23 cellular contexts compared by ENCODE assay signal in the genomic region with DNA sequence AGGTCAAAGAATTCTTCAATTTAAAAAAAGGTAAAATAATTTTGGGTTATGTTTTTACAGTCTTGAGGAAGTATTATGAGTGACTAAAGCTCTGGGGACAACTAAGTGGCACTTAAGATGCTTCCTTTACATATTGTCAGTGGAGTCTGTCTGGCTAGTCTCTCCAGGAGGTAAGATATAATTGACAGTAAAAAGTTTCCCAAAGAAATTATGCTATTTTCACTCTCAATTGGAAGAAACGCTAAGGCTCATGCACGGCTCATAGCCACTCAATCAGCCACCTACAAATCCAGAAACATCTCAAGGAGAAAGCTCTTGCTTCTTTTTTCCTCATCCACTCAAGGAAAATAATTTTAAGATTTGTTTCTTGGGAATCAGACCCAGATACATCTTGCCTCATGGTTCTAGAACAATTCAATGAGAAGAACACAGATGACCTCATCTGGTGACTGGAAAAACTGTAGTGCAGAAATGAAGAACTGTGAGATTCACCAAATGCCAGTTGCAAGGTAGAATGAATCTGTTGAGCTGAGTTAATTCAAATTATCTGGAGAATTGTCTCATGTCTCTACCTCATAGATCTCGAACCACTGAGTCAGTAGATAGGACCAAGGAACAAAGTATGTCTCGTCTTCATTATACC.
DNase-seq lines count a peak whose midpoint lies in the region; ATAC-seq and TF ChIP-seq lines count a peak whose summit lies in the region.
"Had no signal": no experiment of that assay in that cellular context is flagged by ENCODE, and none has a peak within 500 bp of the region (broad histone marks: within the 10 kb centered on the region; RNA-seq: fewer than 3 reads in every experiment).

No MANE protein-coding gene starts in this region.

- no peak overlapping the region for H3K9ac ChIP-seq in OCI-LY3 (ENCODE audit: low read length)

- DNase-seq in EL (peak; percentile 11), epithelial cell of proximal tubule (ENCODE audit: low read depth) (no peak), osteoblast (ENCODE audit: insufficient read length, low spot score, missing footprints) (no peak), NK-92 (lab: John Stamatoyannopoulos, UW; ENCODE audit: unreplicated experiment) (no peak), C1 segment of cervical spinal cord (lab: John Stamatoyannopoulos, UW) (no peak), NCI-H510A treated with DMSO at 0.1 percent for 48 hours (lab: John Stamatoyannopoulos, UW) (no peak)
- DNase-seq: activated CD4-positive, alpha-beta T cell treated with anti-CD3 and anti-CD28 coated beads for 1 hour; activated naive CD4-positive, alpha-beta T cell treated with Interleukin-2 at 50 U/mL for 16 hours; CD4-positive, CD25-positive, alpha-beta regulatory T cell; DMS79 treated with DMSO at 0.1 percent for 48 hours; effector memory CD8-positive, alpha-beta T cell; Kasumi-1; kidney; NCI-H1694; NCI-H510A; nucleus accumbens; RPMI8226; stimulated activated naive B cell treated with anti-CD40 and anti-IgM and Interleukin-4, amounts not matched to agents 10 μg/mL and 1 μg/mL and 100 μg/mL, for 72 hours; T-helper 2 cell; uterus had no signal

- H3K27ac ChIP-seq in OCI-LY3 (ENCODE audit: low read length): no peak overlapping the region
- H3K27ac ChIP-seq in osteoblast (ENCODE audit: low read depth, low read length): no peak overlapping the region
- H3K27ac ChIP-seq: skin epidermis, uterus had no signal

- no peaks in the 10 kb centered on the region for H3K9me3 ChIP-seq in OCI-LY3 (ENCODE audit: insufficient read depth, low read length)
- H3K9me3 ChIP-seq in osteoblast (ENCODE audit: low read depth, low read length): no peaks in the 10 kb centered on the region
- H3K9me3 ChIP-seq: uterus had no signal

- H3K4me1 ChIP-seq in OCI-LY3 (ENCODE audit: low read length): no peaks in the 10 kb centered on the region
- H3K4me1 ChIP-seq in osteoblast (ENCODE audit: insufficient read depth, low read length): no peaks in the 10 kb centered on the region
- H3K4me1 ChIP-seq: uterus had no signal

- H3K4me3 ChIP-seq in OCI-LY3 (ENCODE audit: low read length): no peak overlapping the region
- H3K4me3 ChIP-seq in epithelial cell of proximal tubule (ENCODE audit: low read depth, low read length): no peak overlapping the region
- H3K4me3 ChIP-seq in osteoblast (ENCODE audit: insufficient read depth, low read length): no peak overlapping the region
- H3K4me3 ChIP-seq: skin epidermis, uterus had no signal

- peak; percentile 32 for TF ChIP-seq CTCF in OCI-LY3 (IDR thresholded peaks at IDR 0.05; ENCODE audit: low read depth, low read length)
- peak; percentile 33 for TF ChIP-seq CTCF in epithelial cell of proximal tubule (conservative IDR thresholded peaks at IDR 0.05; ENCODE audit: low read depth, low read length)
- TF ChIP-seq CTCF in osteoblast (IDR thresholded peaks at IDR 0.05; ENCODE audit: extremely low read depth, low read depth, low read length): peak; percentile 26

- no peak for ATAC-seq in GM21786 (IDR thresholded peaks at IDR 0.05; ENCODE audit: unreplicated experiment)
- ATAC-seq: effector memory CD8-positive, alpha-beta T cell; stimulated activated naive B cell treated with anti-CD40 and anti-IgM and Interleukin-4, amounts not matched to agents 10 μg/mL and 1 μg/mL and 100 μg/mL, for 72 hours had no signal

- no peak overlapping the region for H2AFZ ChIP-seq in OCI-LY3 (ENCODE audit: low read depth, low read length)
- H2AFZ ChIP-seq in osteoblast (ENCODE audit: low read length): no peak overlapping the region

- H3K27me3 ChIP-seq in OCI-LY3 (ENCODE audit: low read depth, low read length) (no peaks in the 10 kb centered on the region), osteoblast (ENCODE audit: insufficient read depth, low read length) (peaks cover 11% of the 10 kb centered on the region)
- H3K27me3 ChIP-seq: uterus had no signal

- H3K4me2 ChIP-seq in OCI-LY3 (ENCODE audit: low read length) (no peak overlapping the region), osteoblast (ENCODE audit: insufficient read depth, low read length) (no peak overlapping the region)

- H3K79me2 ChIP-seq in OCI-LY3 (ENCODE audit: low read length): no peaks in the 10 kb centered on the region
- H3K79me2 ChIP-seq in osteoblast (ENCODE audit: insufficient read depth, low read length): no peaks in the 10 kb centered on the region

- H4K20me1 ChIP-seq in OCI-LY3 (ENCODE audit: insufficient read depth, low read length) (no peaks in the 10 kb centered on the region), osteoblast (ENCODE audit: insufficient read depth, low read length) (no peaks in the 10 kb centered on the region)

- H3K36me3 ChIP-seq in OCI-LY3 (replicated peaks; ENCODE audit: low read depth, low read length) (no peaks in the 10 kb centered on the region), osteoblast (ENCODE audit: insufficient read depth, low read length) (no peaks in the 10 kb centered on the region)
- H3K36me3 ChIP-seq: uterus had no signal
